Comparison of ENCODE assay signal across 1 cellular context in the genomic region with DNA sequence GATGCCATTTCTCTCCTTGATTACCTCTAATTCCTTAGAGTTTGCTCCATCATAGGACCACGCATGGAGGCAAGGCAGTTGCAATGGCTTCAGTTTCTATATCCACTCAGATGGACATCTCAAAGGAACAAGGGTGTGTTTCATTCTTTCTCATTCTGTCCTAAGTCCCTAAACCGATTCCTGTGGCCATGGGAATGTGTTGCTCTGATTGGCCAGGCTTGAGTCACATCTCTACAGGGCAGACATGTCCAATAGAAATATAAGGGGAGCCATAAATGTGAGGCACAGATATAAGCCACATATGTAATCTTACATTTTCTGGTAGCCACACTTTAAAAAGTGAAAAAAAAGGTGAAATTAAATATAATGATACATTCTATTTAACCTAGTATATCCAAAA.
TF ChIP-seq lines count a peak whose summit lies in the region.

No MANE protein-coding gene starts in this region.

TF ChIP-seq in IMR-90, 13 proteins besides CTCF, POLR2A, EP300 and RAD21:
- no peak for TF ChIP-seq RCOR1 (IDR thresholded peaks at IDR 0.05; ENCODE audit: insufficient replicate concordance, low read length)
- TF ChIP-seq MAFK (IDR thresholded peaks at IDR 0.05; ENCODE audit: low read depth, low read length): no peak
